19 cellular contexts compared by ENCODE assay signal in genomic region chr13:27472441-27472840, GRCh38. TPM values are rescaled to one million over a fixed set of nuclear protein-coding genes. Genes with fewer than 3 reads are reported as not detected.
DNase-seq lines count a peak whose midpoint lies in the region; ATAC-seq, FAIRE-seq and TF ChIP-seq lines count a peak whose summit lies in the region.
"Had no signal": no experiment of that assay in that cellular context is flagged by ENCODE, and none has a peak within 500 bp of the region (broad histone marks: within the 10 kb centered on the region; RNA-seq: fewer than 3 reads in every experiment).

No MANE protein-coding gene starts in this region.

- no TSS peak for BruUV-seq in mammary epithelial cell (replicated peaks; lab: Mats Ljungman, UMichigan)
- no TSS peak for BruUV-seq in MCF 10A (replicated peaks; lab: Mats Ljungman, UMichigan)
- no TSS peak for BruUV-seq in A673 (replicated peaks; lab: Mats Ljungman, UMichigan)

- H3K9me2 ChIP-seq in Loucy (replicated peaks; ENCODE audit: low read depth, low read length): no peaks in the 10 kb centered on the region

- no peak overlapping the region for H3K4me2 ChIP-seq in mammary epithelial cell (ENCODE audit: insufficient read depth, low read depth, low read length)
- peak overlapping the region; percentile 17 for H3K4me2 ChIP-seq in Loucy (ENCODE audit: low read depth, low read length, poor library complexity, severe bottlenecking)
- no peak overlapping the region for H3K4me2 ChIP-seq in astrocyte (ENCODE audit: low read length)
- H3K4me2 ChIP-seq: A549 had no signal

- H3K79me2 ChIP-seq in mammary epithelial cell (ENCODE audit: insufficient read depth, low read length): no peaks in the 10 kb centered on the region
- no peaks in the 10 kb centered on the region for H3K79me2 ChIP-seq in Loucy (ENCODE audit: insufficient read depth, low read length)
- no peaks in the 10 kb centered on the region for H3K79me2 ChIP-seq in astrocyte (ENCODE audit: insufficient read depth, low read length)

- intact Hi-C loops in mammary epithelial cell (cut with micrococcal nuclease) (no loop called here), MCF 10A (cut with micrococcal nuclease) (no loop called here), A673 (cut with micrococcal nuclease; ENCODE audit: unreplicated experiment) (no loop called here)

- TF ChIP-seq CTCF in mammary epithelial cell (conservative IDR thresholded peaks at IDR 0.05 in 1 of 2, IDR thresholded peaks at IDR 0.05 in 1 of 2; ENCODE audit: extremely low read depth in 1 of 2, insufficient read depth in 1 of 2, low read depth in 1 of 2, low read length in 2 of 2) (no peak), MCF 10A (IDR thresholded peaks at IDR 0.05; ENCODE audit: unreplicated experiment) (no peak), Loucy (conservative IDR thresholded peaks at IDR 0.05; ENCODE audit: low read length) (no peak), astrocyte (IDR thresholded peaks at IDR 0.05; ENCODE audit: insufficient read depth, low read depth, low read length) (no peak), osteocyte (IDR thresholded peaks at IDR 0.05) (no peak), A673 (conservative IDR thresholded peaks at IDR 0.05; ENCODE audit: low read depth, low read length) (no peak)

- in situ Hi-C loops in mammary epithelial cell (cut with MboI; ENCODE audit: low sequenced_read_pairs in 2 of 2): no loop called here

- 88% methylated on average over 2 of the region's 2 CpGs for WGBS in mammary epithelial cell (ENCODE audit: low coverage, missing lambda C conversion rate)

- POLR2A ChIA-PET in MCF 10A (lab: Yijun Ruan, JAX) (no interaction called here), A673 (lab: Charles Lee; ENCODE audit: low non-redundant PET) (no interaction called here)

- no peaks in the 10 kb centered on the region for H3K36me3 ChIP-seq in mammary epithelial cell (ENCODE audit: insufficient read depth, low read length)
- no peaks in the 10 kb centered on the region for H3K36me3 ChIP-seq in Loucy (ENCODE audit: insufficient read depth, low read length)
- no peaks in the 10 kb centered on the region for H3K36me3 ChIP-seq in astrocyte (ENCODE audit: insufficient read depth, low read length)
- H3K36me3 ChIP-seq in A673 (ENCODE audit: insufficient read depth, low read length, poor library complexity, severe bottlenecking): no peaks in the 10 kb centered on the region

- H3K4me3 ChIP-seq in mammary epithelial cell (replicated peaks in 1 of 3; ENCODE audit: insufficient read depth in 1 of 3, low read depth in 2 of 3, low read length in 3 of 3) (no peak overlapping the region), Loucy (ENCODE audit: low read length, poor library complexity, severe bottlenecking) (no peak overlapping the region), astrocyte (ENCODE audit: insufficient read depth, low read depth, low read length) (no peak overlapping the region), A673 (ENCODE audit: low read depth, low read length, poor library complexity, severe bottlenecking) (no peak overlapping the region)
- H3K4me3 ChIP-seq: A549, GM23248 had no signal

- H3K4me3 Mint-ChIP-seq in MCF 10A (ENCODE audit: unreplicated experiment) (no peak overlapping the region), astrocyte (ENCODE audit: unreplicated experiment) (no peak overlapping the region), osteocyte (ENCODE audit: unreplicated experiment) (no peak overlapping the region)
- no peak overlapping the region for H3K4me3 Mint-ChIP-seq in activated T-cell treated with anti-CD3 and anti-CD28 coated beads, Interleukin-2, amount 50 U/mL, for 4 hours
- H3K4me3 Mint-ChIP-seq: CD14-positive monocyte; CD8-positive, alpha-beta T cell had no signal

- dilution Hi-C loops in mammary epithelial cell (cut with HindIII; ENCODE audit: low sequenced_read_pairs): no loop called here

- H3K9me3 ChIP-seq in mammary epithelial cell (replicated peaks; ENCODE audit: insufficient read depth, low read length) (no peaks in the 10 kb centered on the region), Loucy (ENCODE audit: insufficient read depth, low read depth, low read length) (no peaks in the 10 kb centered on the region), astrocyte (ENCODE audit: insufficient read depth, low read depth, low read length) (no peaks in the 10 kb centered on the region), A673 (ENCODE audit: low read depth, low read length, poor library complexity, severe bottlenecking) (no peaks in the 10 kb centered on the region)
- H3K9me3 ChIP-seq: A549 had no signal

- DNase-seq in mammary epithelial cell (peak; percentile 22), MCF 10A (ENCODE audit: unreplicated experiment) (no peak), astrocyte (ENCODE audit: low read depth) (no peak), osteocyte (ENCODE audit: extremely low spot score, unreplicated experiment) (peak; percentile 65), OCI-M1 (lab: John Stamatoyannopoulos, UW) (no peak), A673 (ENCODE audit: low spot score) (no peak)
- no peak for DNase-seq in activated T-cell treated with anti-CD3 and anti-CD28 coated beads, Interleukin-2, amount 50 U/mL, for 4 hours
- DNase-seq: CD8-positive, alpha-beta T cell; COR-L47; DMS153; GM23248; IMR-90 had no signal

- peaks cover 8% of the 10 kb centered on the region for H3K4me1 Mint-ChIP-seq in MCF 10A (ENCODE audit: insufficient read depth, unreplicated experiment)
- peaks cover 7% of the 10 kb centered on the region for H3K4me1 Mint-ChIP-seq in astrocyte (ENCODE audit: low read depth, unreplicated experiment)
- peaks cover 4% of the 10 kb centered on the region for H3K4me1 Mint-ChIP-seq in osteocyte (ENCODE audit: unreplicated experiment)
- peaks cover 5% of the 10 kb centered on the region for H3K4me1 Mint-ChIP-seq in activated T-cell treated with anti-CD3 and anti-CD28 coated beads, Interleukin-2, amount 50 U/mL, for 4 hours (ENCODE audit: low read depth)

- no peaks in the 10 kb centered on the region for H3K4me1 ChIP-seq in mammary epithelial cell (ENCODE audit: insufficient read depth, low read length)
- peaks cover 26% of the 10 kb centered on the region for H3K4me1 ChIP-seq in Loucy (ENCODE audit: insufficient read depth, low read length, poor library complexity, severe bottlenecking)
- no peaks in the 10 kb centered on the region for H3K4me1 ChIP-seq in astrocyte (ENCODE audit: insufficient read depth, low read length)
- H3K4me1 ChIP-seq in A673 (ENCODE audit: insufficient read depth, low read length, poor library complexity, severe bottlenecking): no peaks in the 10 kb centered on the region

- H3K36me3 Mint-ChIP-seq in MCF 10A (ENCODE audit: insufficient read depth, unreplicated experiment): no peaks in the 10 kb centered on the region
- no peaks in the 10 kb centered on the region for H3K36me3 Mint-ChIP-seq in astrocyte (ENCODE audit: low read depth, unreplicated experiment)
- H3K36me3 Mint-ChIP-seq in osteocyte (ENCODE audit: unreplicated experiment): no peaks in the 10 kb centered on the region
- no peaks in the 10 kb centered on the region for H3K36me3 Mint-ChIP-seq in activated T-cell treated with anti-CD3 and anti-CD28 coated beads, Interleukin-2, amount 50 U/mL, for 4 hours (ENCODE audit: insufficient read depth)
- H3K36me3 Mint-ChIP-seq: CD14-positive monocyte; CD8-positive, alpha-beta T cell had no signal

- H3K9me3 Mint-ChIP-seq in MCF 10A (ENCODE audit: unreplicated experiment) (no peaks in the 10 kb centered on the region), astrocyte (ENCODE audit: unreplicated experiment) (no peaks in the 10 kb centered on the region), osteocyte (ENCODE audit: unreplicated experiment) (no peaks in the 10 kb centered on the region)
- H3K9me3 Mint-ChIP-seq in activated T-cell treated with anti-CD3 and anti-CD28 coated beads, Interleukin-2, amount 50 U/mL, for 4 hours: no peaks in the 10 kb centered on the region
- H3K9me3 Mint-ChIP-seq: CD8-positive, alpha-beta T cell had no signal

- no peaks in the 10 kb centered on the region for H3K27me3 ChIP-seq in mammary epithelial cell (ENCODE audit: insufficient read depth, low read length)
- H3K27me3 ChIP-seq in Loucy (ENCODE audit: insufficient read depth, low read length, poor library complexity, severe bottlenecking): no peaks in the 10 kb centered on the region
- H3K27me3 ChIP-seq in astrocyte (ENCODE audit: insufficient read depth, low read length): no peaks in the 10 kb centered on the region
- peaks cover 4% of the 10 kb centered on the region for H3K27me3 ChIP-seq in A673 (replicated peaks; ENCODE audit: insufficient read depth, low read depth, low read length, poor library complexity)

- H2AFZ ChIP-seq in mammary epithelial cell (ENCODE audit: low read depth, low read length) (no peak overlapping the region), Loucy (ENCODE audit: low read length) (no peak overlapping the region), astrocyte (ENCODE audit: low read depth, low read length) (peak overlapping the region; percentile 26)
- H2AFZ ChIP-seq: GM23248 had no signal

- FAIRE-seq in astrocyte (lab: Jason Lieb, UNC): no peak
- FAIRE-seq: A549, D721Med, GM18507, H54 had no signal

- H3F3A ChIP-seq in Loucy (ENCODE audit: low read depth): no peaks in the 10 kb centered on the region

- H3K27me3 Mint-ChIP-seq in MCF 10A (ENCODE audit: insufficient read depth, unreplicated experiment): no peaks in the 10 kb centered on the region
- H3K27me3 Mint-ChIP-seq in astrocyte (ENCODE audit: low read depth, unreplicated experiment): peaks cover 4% of the 10 kb centered on the region
- peaks cover 29% of the 10 kb centered on the region for H3K27me3 Mint-ChIP-seq in osteocyte (ENCODE audit: unreplicated experiment)
- no peaks in the 10 kb centered on the region for H3K27me3 Mint-ChIP-seq in activated T-cell treated with anti-CD3 and anti-CD28 coated beads, Interleukin-2, amount 50 U/mL, for 4 hours (ENCODE audit: low read depth)

- H3K9ac ChIP-seq in mammary epithelial cell (ENCODE audit: insufficient read depth, low read length): no peak overlapping the region
- no peak overlapping the region for H3K9ac ChIP-seq in Loucy (ENCODE audit: low read depth, low read length, poor library complexity, severe bottlenecking)
- no peak overlapping the region for H3K9ac ChIP-seq in astrocyte (ENCODE audit: low read length)
- H3K9ac ChIP-seq: GM23248 had no signal

- no peak for ATAC-seq in activated T-cell treated with anti-CD3 and anti-CD28 coated beads, Interleukin-2, amount 50 U/mL, for 4 hours
- ATAC-seq: A549, HCT116 had no signal

- H3K27ac ChIP-seq in mammary epithelial cell (ENCODE audit: insufficient read depth, low read depth, low read length) (no peak overlapping the region), astrocyte (ENCODE audit: low read depth, low read length) (no peak overlapping the region), A673 (ENCODE audit: low read depth, low read length, poor library complexity, severe bottlenecking) (no peak overlapping the region)
- H3K27ac ChIP-seq: A549, GM23248 had no signal

- no peak overlapping the region for H3K27ac Mint-ChIP-seq in MCF 10A (ENCODE audit: low read depth, unreplicated experiment)
- H3K27ac Mint-ChIP-seq in astrocyte (ENCODE audit: unreplicated experiment): no peak overlapping the region
- H3K27ac Mint-ChIP-seq in osteocyte (ENCODE audit: unreplicated experiment): no peak overlapping the region
- H3K27ac Mint-ChIP-seq: CD14-positive monocyte had no signal

- H4K20me1 ChIP-seq in mammary epithelial cell (ENCODE audit: insufficient read depth, low read length) (no peaks in the 10 kb centered on the region), Loucy (ENCODE audit: insufficient read depth, low read length, poor library complexity, severe bottlenecking) (no peaks in the 10 kb centered on the region), astrocyte (ENCODE audit: insufficient read depth, low read length) (no peaks in the 10 kb centered on the region)

- CTCF ChIA-PET in mammary epithelial cell (lab: Charles Lee; ENCODE audit: low non-redundant PET) (no interaction called here), MCF 10A (lab: Yijun Ruan, JAX) (interaction anchor here (1.1 kb wide), 1 partner anchor 354 kb away, joined by 3 read pairs; no protein-coding TSS in a partner anchor), A673 (lab: Charles Lee) (no interaction called here)

RNA-seq across cellular contexts. Expression of gene MTIF3, which starts 22.1 kb away (rescaled TPM):
- total RNA-seq in mammary epithelial cell (10 to 100 TPM; 32.2 to 35.5 TPM), MCF 10A (2022) (35.6 and 40.9 TPM in 2 replicates), astrocyte (29.6 and 32.7 TPM in 2 replicates), osteocyte (38.9 and 41.6 TPM in 2 replicates), A673 (2021) (34.4 and 37.1 TPM in 2 replicates)
- polyA plus RNA-seq in mammary epithelial cell: 41.7 TPM
- polyA minus RNA-seq in mammary epithelial cell: 21.4 TPM
- 10 to 100 TPM; 19.8 to 28.2 (median 21.2) TPM for total RNA-seq in activated T-cell treated with anti-CD3 and anti-CD28 coated beads, Interleukin-2, amount 50 U/mL, for 4 hours

RNA-seq across cellular contexts. Expression of gene GTF3A, which starts 48.0 kb away (rescaled TPM):
- total RNA-seq in mammary epithelial cell (10 to 100 TPM; 62.0 to 69.3 TPM), MCF 10A (2022) (124 and 159 TPM in 2 replicates), astrocyte (77.7 and 83.6 TPM in 2 replicates), osteocyte (67.0 and 67.4 TPM in 2 replicates), A673 (2021) (126 and 130 TPM in 2 replicates)
- polyA plus RNA-seq in mammary epithelial cell: 83.1 TPM
- polyA minus RNA-seq in mammary epithelial cell: 24.3 TPM
- total RNA-seq in activated T-cell treated with anti-CD3 and anti-CD28 coated beads, Interleukin-2, amount 50 U/mL, for 4 hours: 100 to 1,000 TPM; 203 to 279 (median 246) TPM

Comparison
In these comparisons a context has a peak if more than half of its experiments do, and no peak if none do; other contexts are left out.
1. DNase-seq: peak in mammary epithelial cell (single experiment) and osteocyte (single experiment); none in MCF 10A (single experiment), astrocyte (single experiment), activated T-cell treated with anti-CD3 and anti-CD28 coated beads, Interleukin-2, amount 50 U/mL, for 4 hours (single experiment), OCI-M1 (single experiment) and A673 (single experiment).